In genomic region chr2:20576598-20577115, GRCh38 we compare ENCODE assay signal across 8 cellular contexts.
A peak's percentile ranks its signal among the peaks of the same experiment; 100 is the strongest.
DNase-seq lines count a peak whose midpoint lies in the region; ATAC-seq and TF ChIP-seq lines count a peak whose summit lies in the region.

No MANE protein-coding gene starts in this region.

- peak overlapping the region in 2 of 4 donors; percentile 7 to 13 for H3K4me3 ChIP-seq in Peyer's patch

- H3K36me3 ChIP-seq in Peyer's patch, result no peaks in the 10 kb centered on the region

- no peak for TF ChIP-seq POLR2A in Peyer's patch (IDR thresholded peaks at IDR 0.05)

- H3K27me3 ChIP-seq in Peyer's patch, result no peaks in the 10 kb centered on the region

- ATAC-seq in GM18867 (IDR thresholded peaks at IDR 0.05; ENCODE audit: unreplicated experiment), result peak; percentile 85
- ATAC-seq in HG02759 (IDR thresholded peaks at IDR 0.05; ENCODE audit: unreplicated experiment), result peak; percentile 76

- peaks cover 0 to 3% (median 0%) of the 10 kb centered on the region in 4 donors for H3K9me3 ChIP-seq in Peyer's patch

- peaks cover 0 to 26% (median 10%) of the 10 kb centered on the region in 4 donors for H3K4me1 ChIP-seq in Peyer's patch

- no peak for TF ChIP-seq CTCF in Peyer's patch (IDR thresholded peaks at IDR 0.05)

- DNase-seq in Peyer's patch, result peak in 2 of 3 donors; percentile 37 to 63
- peak; percentile 90 for DNase-seq in kidney tubule cell (ENCODE audit: low spot score)
- no peak for DNase-seq in substantia nigra (lab: John Stamatoyannopoulos, UW)
- no peak for DNase-seq in NCI-H2107 treated with DMSO at 0.1 percent for 48 hours (lab: John Stamatoyannopoulos, UW; ENCODE audit: unreplicated experiment)
- DNase-seq in SIG-M5 (lab: John Stamatoyannopoulos, UW), result no peak
- DNase-seq in NCI-H146 (lab: John Stamatoyannopoulos, UW), result no peak

- H3K27ac ChIP-seq in Peyer's patch, result peak overlapping the region; percentile 14 to 47 (median 33)
- H3K27ac ChIP-seq in substantia nigra (ENCODE audit: low read depth, low read length, poor library complexity, severe bottlenecking), result no peak overlapping the region

Comparison
In these comparisons a context has a peak if more than half of its experiments do, and no peak if none do; other contexts are left out.
1. DNase-seq: peak in Peyer's patch (2 of 3) and kidney tubule cell (single experiment); none in substantia nigra (0 of 49), NCI-H2107 treated with DMSO at 0.1 percent for 48 hours (single experiment), SIG-M5 (single experiment) and NCI-H146 (single experiment).